ENCODE assay signal across 14 cellular contexts in the genomic region with DNA sequence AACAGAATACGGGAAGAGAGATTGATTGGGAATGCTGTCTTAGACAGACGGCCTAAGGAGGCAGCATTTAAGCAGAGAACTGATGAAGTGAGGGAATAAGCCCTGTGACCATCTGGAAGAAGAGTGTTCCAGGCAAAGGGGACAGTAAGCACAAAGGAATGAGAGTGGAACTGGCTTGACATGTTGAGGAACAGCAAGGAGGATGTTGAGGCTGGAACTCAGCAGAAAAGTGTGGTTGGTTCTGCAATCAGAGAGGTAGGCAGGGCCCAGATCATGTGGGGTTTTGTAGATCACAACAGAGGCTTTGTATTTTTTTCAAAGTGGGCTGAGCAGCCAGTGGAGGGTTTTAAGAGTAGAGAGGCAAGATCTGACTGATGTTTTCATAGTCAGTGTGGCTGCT.
"Had no signal": no experiment of that assay in that cellular context is flagged by ENCODE, and none has a peak within 500 bp of the region (broad histone marks: within the 10 kb centered on the region; RNA-seq: fewer than 3 reads in every experiment).

No MANE protein-coding gene starts in this region.

- H3K4me2 ChIP-seq: hepatocyte had no signal

- H3K36me3 ChIP-seq: esophagus muscularis mucosa, lower lobe of right lung, thyroid gland, uterus had no signal

- H3K79me2 ChIP-seq: hepatocyte had no signal

- H3K27me3 ChIP-seq: esophagus muscularis mucosa, hepatocyte, thyroid gland, uterus had no signal

- H3K4me3 ChIP-seq: esophagus muscularis mucosa, hepatocyte, lower lobe of right lung, skin epidermis, thyroid gland, uterus had no signal

- H3K27ac ChIP-seq: esophagus muscularis mucosa, hepatocyte, lower lobe of right lung, skin epidermis, thyroid gland, uterus had no signal

- DNase-seq: activated CD4-positive, alpha-beta T cell treated with anti-CD3 and anti-CD28 coated beads for 36 hours; activated CD8-positive, alpha-beta memory T cell treated with anti-CD3 and anti-CD28 coated beads, Interleukin-2, amount 50 U/mL, for 4 hours; activated CD8-positive, alpha-beta T cell treated with anti-CD3 and anti-CD28 coated beads for 36 hours; activated naive CD4-positive, alpha-beta T cell; aorta; lower lobe of right lung; naive B cell; posterior cingulate gyrus; T-helper 9 cell; thyroid gland; uterus had no signal

- H3K9me3 ChIP-seq: esophagus muscularis mucosa, lower lobe of right lung, thyroid gland, uterus had no signal

- H3K4me1 ChIP-seq: esophagus muscularis mucosa, lower lobe of right lung, thyroid gland, uterus had no signal

- ATAC-seq: activated CD4-positive, alpha-beta T cell treated with anti-CD3 and anti-CD28 coated beads for 36 hours; activated CD8-positive, alpha-beta T cell treated with anti-CD3 and anti-CD28 coated beads for 36 hours; lower lobe of right lung had no signal

- H2AFZ ChIP-seq: hepatocyte had no signal
